ENCODE assay signal across 23 cellular contexts in the genomic region with DNA sequence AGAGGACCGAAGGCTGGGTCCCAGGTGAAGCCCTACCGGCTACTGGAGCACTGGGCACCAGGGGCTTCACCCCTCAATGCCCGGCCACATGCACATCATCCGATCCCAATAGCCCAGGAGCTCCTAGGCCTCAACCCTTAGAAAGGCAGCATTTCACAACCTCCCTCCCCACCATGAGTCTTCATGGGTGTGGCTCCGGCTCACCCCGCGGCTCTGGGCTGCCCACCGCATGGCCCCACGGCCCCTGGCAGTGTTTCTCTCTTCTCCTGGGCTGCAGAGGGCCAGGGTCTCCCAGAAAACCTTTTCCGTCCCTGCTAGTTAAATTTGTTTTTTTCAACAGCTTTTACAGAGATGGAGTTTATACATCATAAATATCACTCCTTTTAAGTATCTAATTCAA. TPM values are rescaled to one million over a fixed set of nuclear protein-coding genes. Genes with fewer than 3 reads are reported as not detected.
"Had no signal": no experiment of that assay in that cellular context is flagged by ENCODE, and none has a peak within 500 bp of the region (broad histone marks: within the 10 kb centered on the region; RNA-seq: fewer than 3 reads in every experiment).

No MANE protein-coding gene starts in this region.

- H3K9me3 Mint-ChIP-seq: stimulated activated naive CD8-positive, alpha-beta T cell treated with anti-CD3 and anti-CD28 coated beads, Interleukin-15, amount 100 ng/mL, for 72 hours had no signal

- H3K4me1 Mint-ChIP-seq: stimulated activated naive B cell treated with anti-CD40 and anti-IgM and Interleukin-4, amounts not matched to agents 10 μg/mL and 1 μg/mL and 100 μg/mL, for 72 hours; stimulated activated naive CD8-positive, alpha-beta T cell treated with anti-CD3 and anti-CD28 coated beads, Interleukin-15, amount 100 ng/mL, for 72 hours had no signal

- H3K4me1 ChIP-seq: gastrocnemius medialis, left ventricle myocardium inferior, right atrium auricular region, transverse colon had no signal

- DNase-seq: effector memory CD4-positive, alpha-beta T cell; gastrocnemius medialis; kidney; left cardiac atrium; left ventricle myocardium inferior; mesendoderm; naive thymus-derived CD4-positive, alpha-beta T cell; nucleus accumbens; ovary; sigmoid colon; stimulated activated CD4-positive, alpha-beta T cell treated with anti-CD3 and anti-CD28 coated beads, Interleukin-2, amount 100 ng/mL, for 24 hours; stimulated activated CD4-positive, alpha-beta T cell treated with anti-CD3 and anti-CD28 coated beads, Interleukin-4, amount 100 ng/mL, for 4 hours; stimulated activated naive B cell treated with anti-CD40 and anti-IgM and Interleukin-4, amounts not matched to agents 10 μg/mL and 1 μg/mL and 100 μg/mL, for 72 hours; stimulated activated naive CD8-positive, alpha-beta T cell treated with anti-CD3 and anti-CD28 coated beads, Interleukin-15, amount 100 ng/mL, for 72 hours; transverse colon had no signal

- H3K4me3 ChIP-seq: gastrocnemius medialis, left ventricle myocardium inferior, lung, ovary, right atrium auricular region, sigmoid colon, skin epidermis, thoracic aorta, transverse colon had no signal

- H3K9me3 ChIP-seq: gastrocnemius medialis, left ventricle myocardium inferior, ovary, right atrium auricular region, sigmoid colon, thoracic aorta, transverse colon had no signal

- H3K4me3 Mint-ChIP-seq: naive thymus-derived CD4-positive, alpha-beta T cell; stimulated activated naive B cell treated with anti-CD40 and anti-IgM and Interleukin-4, amounts not matched to agents 10 μg/mL and 1 μg/mL and 100 μg/mL, for 72 hours; stimulated activated naive CD8-positive, alpha-beta T cell treated with anti-CD3 and anti-CD28 coated beads, Interleukin-15, amount 100 ng/mL, for 72 hours had no signal

- H3K36me3 Mint-ChIP-seq: naive thymus-derived CD4-positive, alpha-beta T cell; stimulated activated naive B cell treated with anti-CD40 and anti-IgM and Interleukin-4, amounts not matched to agents 10 μg/mL and 1 μg/mL and 100 μg/mL, for 72 hours had no signal

- H3K36me3 ChIP-seq: gastrocnemius medialis, left ventricle myocardium inferior, ovary, right atrium auricular region, sigmoid colon, thoracic aorta, transverse colon had no signal

- H3K27me3 ChIP-seq: gastrocnemius medialis, ovary, right atrium auricular region, transverse colon had no signal

- H3K27ac Mint-ChIP-seq: naive thymus-derived CD4-positive, alpha-beta T cell; stimulated activated naive B cell treated with anti-CD40 and anti-IgM and Interleukin-4, amounts not matched to agents 10 μg/mL and 1 μg/mL and 100 μg/mL, for 72 hours had no signal

RNA-seq across cellular contexts. Expression of a gene that starts 28.6 kb away (rescaled TPM):
- total RNA-seq: fibroblast of lung; kidney; mononuclear cell; naive thymus-derived CD4-positive, alpha-beta T cell; posterior vena cava; right atrium auricular region; subcutaneous adipose tissue; thoracic aorta; transverse colon had no signal
